ENCODE assay signal across 8 cellular contexts in genomic region chr1:10430216-10431064, GRCh38. TPM values are rescaled to one million over a fixed set of nuclear protein-coding genes. Genes with fewer than 3 reads are reported as not detected.
DNase-seq lines count a peak whose midpoint lies in the region; ATAC-seq lines count a peak whose summit lies in the region.

Gene CENPS (plus strand): TSS chr1:10430433. CDS start chr1:10430518, 85 bp downstream.

- DNase-seq in AML-193 (lab: John Stamatoyannopoulos, UW) (peak; percentile 69 to 77), NCI-H460 (ENCODE audit: extremely low read depth, low read depth) (peak; percentile 75), cerebellum (ENCODE audit: low spot score) (peak; percentile 92), kidney glomerular epithelial cell (lab: John Stamatoyannopoulos, UW) (peak; percentile 79)
- peak; percentile 88 for DNase-seq in activated CD4-positive, alpha-beta T cell treated with anti-CD3 and anti-CD28 coated beads for 1 hour
- DNase-seq in stimulated activated CD4-positive, alpha-beta T cell treated with anti-CD3 and anti-CD28 coated beads, Interleukin-15, amount 100 ng/mL, for 48 hours (ENCODE audit: low read depth in 2 of 2): peak; percentile 78 to 92

- peak; percentile 88 for ATAC-seq in GM19023 (IDR thresholded peaks at IDR 0.05; ENCODE audit: unreplicated experiment)
- ATAC-seq in HG03196 (IDR thresholded peaks at IDR 0.05; ENCODE audit: unreplicated experiment): peak; percentile 82

RNA-seq across cellular contexts. Expression of gene CENPS, which starts in this region (rescaled TPM):
- 22.3 and 26.8 TPM in 2 replicates for total RNA-seq in NCI-H460 (2014; rRNA removed; shearing (Covaris generic))
- polyA plus RNA-seq in NCI-H460 (2014; cell fraction: nucleus; rRNA removed): 10.0 and 13.3 TPM in 2 replicates
- total RNA-seq in cerebellum: 6.4 TPM

Comparison
In these comparisons a context has a peak if more than half of its experiments do, and no peak if none do; other contexts are left out.
1. Peak in every context shown above with its lines: DNase-seq and ATAC-seq.